ENCODE assay signal across 1 cellular context in the genomic region with DNA sequence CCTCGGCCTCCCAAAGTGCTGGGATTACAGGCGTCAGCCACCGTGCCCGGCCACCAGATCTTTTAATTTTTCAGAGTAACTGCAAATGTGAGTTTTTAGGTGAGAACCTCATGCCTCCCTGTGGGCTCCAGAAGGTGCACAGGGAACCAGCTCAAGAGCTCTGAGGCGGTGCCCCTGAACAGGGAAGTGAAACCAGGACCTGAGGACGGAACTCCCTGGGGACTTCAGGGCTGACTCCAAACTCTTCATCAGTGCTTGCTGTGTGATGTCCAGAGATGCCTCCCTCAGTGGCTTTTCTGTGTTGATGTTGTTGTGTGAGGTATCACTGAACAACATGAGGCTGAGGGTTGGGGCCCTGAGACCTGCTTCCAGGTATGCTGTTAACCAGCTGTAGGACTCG.
TF ChIP-seq lines count a peak whose summit lies in the region.

No MANE protein-coding gene starts in this region.

TF ChIP-seq in GM12878, 131 proteins besides CTCF, POLR2A, EP300 and RAD21 (continued from another document):
- TF ChIP-seq, protein P1, sequence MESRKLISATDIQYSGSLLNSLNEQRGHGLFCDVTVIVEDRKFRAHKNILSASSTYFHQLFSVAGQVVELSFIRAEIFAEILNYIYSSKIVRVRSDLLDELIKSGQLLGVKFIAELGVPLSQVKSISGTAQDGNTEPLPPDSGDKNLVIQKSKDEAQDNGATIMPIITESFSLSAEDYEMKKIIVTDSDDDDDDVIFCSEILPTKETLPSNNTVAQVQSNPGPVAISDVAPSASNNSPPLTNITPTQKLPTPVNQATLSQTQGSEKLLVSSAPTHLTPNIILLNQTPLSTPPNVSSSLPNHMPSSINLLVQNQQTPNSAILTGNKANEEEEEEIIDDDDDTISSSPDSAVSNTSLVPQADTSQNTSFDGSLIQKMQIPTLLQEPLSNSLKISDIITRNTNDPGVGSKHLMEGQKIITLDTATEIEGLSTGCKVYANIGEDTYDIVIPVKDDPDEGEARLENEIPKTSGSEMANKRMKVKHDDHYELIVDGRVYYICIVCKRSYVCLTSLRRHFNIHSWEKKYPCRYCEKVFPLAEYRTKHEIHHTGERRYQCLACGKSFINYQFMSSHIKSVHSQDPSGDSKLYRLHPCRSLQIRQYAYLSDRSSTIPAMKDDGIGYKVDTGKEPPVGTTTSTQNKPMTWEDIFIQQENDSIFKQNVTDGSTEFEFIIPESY (IDR thresholded peaks at IDR 0.05) = no peak
- TF ChIP-seq CREB1 (IDR thresholded peaks at IDR 0.05; ENCODE audit: low read depth) (no peak), MTA2 (IDR thresholded peaks at IDR 0.05; ENCODE audit: low read depth) (peak; percentile 66; the same call in 1 of the 2 replicates), YY1 (IDR thresholded peaks at IDR 0.05; ENCODE audit: low read depth, low read length) (0 out of 2 replicates have a peak, but pooled peaks have one; percentile 11)
- TF ChIP-seq, protein P2, sequence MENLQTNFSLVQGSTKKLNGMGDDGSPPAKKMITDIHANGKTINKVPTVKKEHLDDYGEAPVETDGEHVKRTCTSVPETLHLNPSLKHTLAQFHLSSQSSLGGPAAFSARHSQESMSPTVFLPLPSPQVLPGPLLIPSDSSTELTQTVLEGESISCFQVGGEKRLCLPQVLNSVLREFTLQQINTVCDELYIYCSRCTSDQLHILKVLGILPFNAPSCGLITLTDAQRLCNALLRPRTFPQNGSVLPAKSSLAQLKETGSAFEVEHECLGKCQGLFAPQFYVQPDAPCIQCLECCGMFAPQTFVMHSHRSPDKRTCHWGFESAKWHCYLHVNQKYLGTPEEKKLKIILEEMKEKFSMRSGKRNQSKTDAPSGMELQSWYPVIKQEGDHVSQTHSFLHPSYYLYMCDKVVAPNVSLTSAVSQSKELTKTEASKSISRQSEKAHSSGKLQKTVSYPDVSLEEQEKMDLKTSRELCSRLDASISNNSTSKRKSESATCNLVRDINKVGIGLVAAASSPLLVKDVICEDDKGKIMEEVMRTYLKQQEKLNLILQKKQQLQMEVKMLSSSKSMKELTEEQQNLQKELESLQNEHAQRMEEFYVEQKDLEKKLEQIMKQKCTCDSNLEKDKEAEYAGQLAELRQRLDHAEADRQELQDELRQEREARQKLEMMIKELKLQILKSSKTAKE (IDR thresholded peaks at IDR 0.05; ENCODE audit: low read depth, poor library complexity, severe bottlenecking) = peak; percentile 20
